ENCODE assay signal across 8 cellular contexts in the genomic region with DNA sequence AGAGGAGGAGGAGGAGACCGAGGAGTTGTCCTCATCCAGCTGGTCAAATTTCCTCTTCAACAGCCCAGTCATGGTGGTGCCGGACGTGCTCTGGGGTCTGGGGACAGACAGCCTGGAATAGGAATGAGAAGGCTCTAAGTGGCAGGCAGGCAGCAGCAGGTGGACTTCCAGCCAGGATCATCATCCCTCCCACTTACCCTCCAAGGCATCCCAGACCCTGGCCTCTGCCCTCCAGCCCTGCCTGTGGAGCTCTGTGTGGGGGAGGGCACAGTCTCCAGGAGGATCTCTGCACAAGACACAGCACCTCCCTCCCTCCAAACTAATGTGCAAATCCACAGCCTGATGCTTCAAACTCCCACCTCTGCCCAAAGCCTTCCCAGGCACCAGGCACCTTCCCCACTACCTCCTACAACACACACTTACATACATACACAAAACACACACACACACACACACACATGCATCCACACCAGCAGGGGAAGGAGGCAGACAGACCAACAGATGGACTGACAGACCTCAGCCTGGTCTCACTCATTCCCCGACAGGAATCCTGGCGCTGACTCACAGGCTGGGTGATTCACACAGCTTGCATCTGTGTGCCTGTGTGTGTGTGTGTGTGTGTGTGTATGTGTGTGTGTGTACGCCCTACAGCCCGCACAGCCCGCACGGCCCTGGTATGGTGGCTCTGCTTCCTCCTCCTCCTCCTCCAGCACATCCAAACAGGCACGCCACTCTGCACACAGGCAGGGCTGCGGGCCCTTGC. TPM values are rescaled to one million over a fixed set of nuclear protein-coding genes. Genes with fewer than 3 reads are reported as not detected.
DNase-seq lines count a peak whose midpoint lies in the region; ATAC-seq and TF ChIP-seq lines count a peak whose summit lies in the region.

No MANE protein-coding gene starts in this region.

- peak overlapping the region; percentile 24 for H2AK5ac ChIP-seq in trophoblast cell (ENCODE audit: low read length)

- H3K36me3 ChIP-seq in trophoblast cell (ENCODE audit: control insufficient read depth in 1 of 2, insufficient read depth in 2 of 2, low read length in 2 of 2) (peaks cover 41 to 43% of the 10 kb centered on the region in 2 experiments), upper lobe of right lung (peaks cover 47% of the 10 kb centered on the region)

- peaks cover 69% of the 10 kb centered on the region for H3K4me1 ChIP-seq in foreskin keratinocyte
- H3K4me1 ChIP-seq in trophoblast cell (ENCODE audit: control insufficient read depth in 1 of 2, insufficient read depth in 2 of 2, low read length in 2 of 2), result peaks cover 57 to 72% of the 10 kb centered on the region in 2 experiments
- peaks cover 81% of the 10 kb centered on the region for H3K4me1 ChIP-seq in upper lobe of right lung

- H2BK120ac ChIP-seq in trophoblast cell (ENCODE audit: insufficient read depth, low read length, poor library complexity), result peak overlapping the region; percentile 95

- DNase-seq in AG09319 (ENCODE audit: extremely low read depth, low read depth), result peak; percentile 91
- peak; percentile 63 for DNase-seq in activated effector memory CD4-positive, alpha-beta T cell treated with Interleukin-2 at 50 U/mL for 16 hours
- peak; percentile 95 to 97 for DNase-seq in foreskin keratinocyte
- DNase-seq in trophoblast cell, result peak; percentile 99
- peak; percentile 84 for DNase-seq in upper lobe of right lung
- no peak for DNase-seq in NCI-H2081 (lab: John Stamatoyannopoulos, UW)

- peak overlapping the region; percentile 88 for H3K14ac ChIP-seq in trophoblast cell (ENCODE audit: low read length)

- H3K4me3 ChIP-seq in trophoblast cell (ENCODE audit: low read depth, low read length) (no peak overlapping the region), upper lobe of right lung (peak overlapping the region; percentile 33)

- no peak overlapping the region for H2AFZ ChIP-seq in trophoblast cell (ENCODE audit: insufficient read depth, low read length, poor library complexity)

- ATAC-seq in GM21515 (IDR thresholded peaks at IDR 0.05; ENCODE audit: unreplicated experiment) (peak; percentile 10), foreskin keratinocyte (peak; percentile 72), upper lobe of right lung (peak; percentile 63)

- H3K4me2 ChIP-seq in trophoblast cell (ENCODE audit: low read length), result peak overlapping the region; percentile 56

- H3K18ac ChIP-seq in trophoblast cell (ENCODE audit: low read length), result peak overlapping the region; percentile 91

- H3K4ac ChIP-seq in trophoblast cell (ENCODE audit: low read depth, low read length), result peak overlapping the region; percentile 66

- no peak overlapping the region for H3K9ac ChIP-seq in trophoblast cell (ENCODE audit: low read length)

- H4K91ac ChIP-seq in trophoblast cell (ENCODE audit: low read depth, low read length), result peak overlapping the region; percentile 94

- H3K9me3 ChIP-seq in trophoblast cell (ENCODE audit: insufficient read depth, low read depth, low read length) (no peaks in the 10 kb centered on the region), upper lobe of right lung (no peaks in the 10 kb centered on the region)

- peak overlapping the region; percentile 98 for H2BK5ac ChIP-seq in trophoblast cell (ENCODE audit: low read depth, low read length, poor library complexity)

- peak overlapping the region; percentile 44 for H2BK12ac ChIP-seq in trophoblast cell (ENCODE audit: low read length)

- H3K79me2 ChIP-seq in trophoblast cell (ENCODE audit: control insufficient read depth, insufficient read depth, low read length, poor library complexity), result peaks cover 37% of the 10 kb centered on the region

- WGBS in trophoblast cell (ENCODE audit: extremely low coverage, insufficient coverage, insufficient read length), result no CpG with 5 or more reads among the region's 11 CpGs

- H4K8ac ChIP-seq in trophoblast cell (ENCODE audit: low read depth, low read length), result peak overlapping the region; percentile 78

- intact Hi-C loops in upper lobe of right lung (cut with DNase I), result no loop called here

- H3K79me1 ChIP-seq in trophoblast cell (ENCODE audit: low read length), result peaks cover 54% of the 10 kb centered on the region

- no peak overlapping the region for H3K23ac ChIP-seq in trophoblast cell (ENCODE audit: low read length)

- peak overlapping the region; percentile 51 for H3K27ac ChIP-seq in foreskin keratinocyte
- peak overlapping the region; percentile 98 for H3K27ac ChIP-seq in trophoblast cell (ENCODE audit: low read depth, low read length)
- H3K27ac ChIP-seq in upper lobe of right lung, result peak overlapping the region; percentile 99

- H3K27me3 ChIP-seq in foreskin keratinocyte (no peaks in the 10 kb centered on the region), trophoblast cell (ENCODE audit: insufficient read depth, low read length) (no peaks in the 10 kb centered on the region), upper lobe of right lung (no peaks in the 10 kb centered on the region)

- peak overlapping the region; percentile 12 for H4K12ac ChIP-seq in trophoblast cell (ENCODE audit: low read depth, low read length)

- TF ChIP-seq CTCF in AG09319 (IDR thresholded peaks at IDR 0.05; ENCODE audit: low read depth, low read length) (no peak), foreskin keratinocyte (conservative IDR thresholded peaks at IDR 0.05) (peak; percentile 14), upper lobe of right lung (IDR thresholded peaks at IDR 0.05) (no peak)

TF ChIP-seq in PFSK-1, 5 proteins besides CTCF, POLR2A, EP300 and RAD21:
- TF ChIP-seq, protein P1, sequence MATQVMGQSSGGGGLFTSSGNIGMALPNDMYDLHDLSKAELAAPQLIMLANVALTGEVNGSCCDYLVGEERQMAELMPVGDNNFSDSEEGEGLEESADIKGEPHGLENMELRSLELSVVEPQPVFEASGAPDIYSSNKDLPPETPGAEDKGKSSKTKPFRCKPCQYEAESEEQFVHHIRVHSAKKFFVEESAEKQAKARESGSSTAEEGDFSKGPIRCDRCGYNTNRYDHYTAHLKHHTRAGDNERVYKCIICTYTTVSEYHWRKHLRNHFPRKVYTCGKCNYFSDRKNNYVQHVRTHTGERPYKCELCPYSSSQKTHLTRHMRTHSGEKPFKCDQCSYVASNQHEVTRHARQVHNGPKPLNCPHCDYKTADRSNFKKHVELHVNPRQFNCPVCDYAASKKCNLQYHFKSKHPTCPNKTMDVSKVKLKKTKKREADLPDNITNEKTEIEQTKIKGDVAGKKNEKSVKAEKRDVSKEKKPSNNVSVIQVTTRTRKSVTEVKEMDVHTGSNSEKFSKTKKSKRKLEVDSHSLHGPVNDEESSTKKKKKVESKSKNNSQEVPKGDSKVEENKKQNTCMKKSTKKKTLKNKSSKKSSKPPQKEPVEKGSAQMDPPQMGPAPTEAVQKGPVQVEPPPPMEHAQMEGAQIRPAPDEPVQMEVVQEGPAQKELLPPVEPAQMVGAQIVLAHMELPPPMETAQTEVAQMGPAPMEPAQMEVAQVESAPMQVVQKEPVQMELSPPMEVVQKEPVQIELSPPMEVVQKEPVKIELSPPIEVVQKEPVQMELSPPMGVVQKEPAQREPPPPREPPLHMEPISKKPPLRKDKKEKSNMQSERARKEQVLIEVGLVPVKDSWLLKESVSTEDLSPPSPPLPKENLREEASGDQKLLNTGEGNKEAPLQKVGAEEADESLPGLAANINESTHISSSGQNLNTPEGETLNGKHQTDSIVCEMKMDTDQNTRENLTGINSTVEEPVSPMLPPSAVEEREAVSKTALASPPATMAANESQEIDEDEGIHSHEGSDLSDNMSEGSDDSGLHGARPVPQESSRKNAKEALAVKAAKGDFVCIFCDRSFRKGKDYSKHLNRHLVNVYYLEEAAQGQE (IDR thresholded peaks at IDR 0.05; ENCODE audit: insufficient read depth in 1 of 2, low read depth in 2 of 2, low read length in 2 of 2), result no peak
- TF ChIP-seq SIN3A (IDR thresholded peaks at IDR 0.05; ENCODE audit: borderline replicate concordance, insufficient read depth, low read length) (peak; percentile 63; the same call in 1 of the 2 replicates), TAF1 (IDR thresholded peaks at IDR 0.05; ENCODE audit: borderline replicate concordance, insufficient read depth, low read length) (no peak)

RNA-seq across cellular contexts. Expression of a gene that starts 6.6 kb away (rescaled TPM):
- polyA plus RNA-seq in PFSK-1 (2012; ENCODE audit: insufficient read length, low read depth), result 15.8 TPM
- 9.6 and 16.1 TPM in 2 replicates for total RNA-seq in foreskin keratinocyte
- 6.4 and 10.2 TPM in 2 replicates for polyA plus RNA-seq in foreskin keratinocyte
- polyA plus RNA-seq in trophoblast cell (2013), result 35.6 and 35.8 TPM in 2 replicates
- 89.3 TPM for total RNA-seq in upper lobe of right lung

RNA-seq across cellular contexts. Expression of a gene that starts 39.3 kb away (rescaled TPM):
- 3.4 TPM for polyA plus RNA-seq in PFSK-1 (2012; ENCODE audit: insufficient read length, low read depth)
- 1.4 TPM in 2 replicates for total RNA-seq in foreskin keratinocyte
- polyA plus RNA-seq in foreskin keratinocyte, result 0.80 and 1.3 TPM in 2 replicates
- polyA plus RNA-seq in trophoblast cell (2013), result 1.8 and 2.1 TPM in 2 replicates
- 11.6 TPM for total RNA-seq in upper lobe of right lung

RNA-seq across cellular contexts. Expression of a gene that starts 39.4 kb away (rescaled TPM):
- 29.7 TPM for polyA plus RNA-seq in PFSK-1 (2012; ENCODE audit: insufficient read length, low read depth)
- total RNA-seq in foreskin keratinocyte (45.5 and 49.8 TPM in 2 replicates), upper lobe of right lung (86.9 TPM)
- 29.6 and 29.9 TPM in 2 replicates for polyA plus RNA-seq in foreskin keratinocyte
- polyA plus RNA-seq in trophoblast cell (2013), result 19.6 and 19.9 TPM in 2 replicates

RNA-seq across cellular contexts. Expression of a gene that starts 45.6 kb away (rescaled TPM):
- not detected for polyA plus RNA-seq in PFSK-1 (2012; ENCODE audit: insufficient read length, low read depth)
- not detected in 2 replicates for total RNA-seq in foreskin keratinocyte
- polyA plus RNA-seq in foreskin keratinocyte, result not detected in 2 replicates
- polyA plus RNA-seq in trophoblast cell (2013), result 0.05 and 0.07 TPM in 2 replicates
- not detected for total RNA-seq in upper lobe of right lung

Comparison
In these comparisons a context has a peak if more than half of its experiments do, and no peak if none do; other contexts are left out.
1. DNase-seq: peak in AG09319 (single experiment), activated effector memory CD4-positive, alpha-beta T cell treated with Interleukin-2 at 50 U/mL for 16 hours (single experiment), foreskin keratinocyte (2 of 2), trophoblast cell (2 of 2) and upper lobe of right lung (single experiment); none in NCI-H2081 (0 of 2).
2. ATAC-seq: peak in every context shown above with its lines; median percentile 72 in foreskin keratinocyte; 63 in upper lobe of right lung; 10 in GM21515.
3. Peak in every context shown above with its lines, with median percentiles within 50 percentile points of each other: H3K27ac ChIP-seq.